21 cellular contexts compared by ENCODE assay signal in genomic region chr16:76268824-76269223, GRCh38.
A peak's percentile ranks its signal among the peaks of the same experiment; 100 is the strongest.
DNase-seq lines count a peak whose midpoint lies in the region; ATAC-seq and TF ChIP-seq lines count a peak whose summit lies in the region.
"Had no signal": no experiment of that assay in that cellular context is flagged by ENCODE, and none has a peak within 500 bp of the region (broad histone marks: within the 10 kb centered on the region; RNA-seq: fewer than 3 reads in every experiment).

No MANE protein-coding gene starts in this region.

- H2AFZ ChIP-seq in KMS-11 (ENCODE audit: low read depth), result no peak overlapping the region

- H3K4me2 ChIP-seq in KMS-11, result peak overlapping the region; percentile 10; the same call in 1 of the 2 replicates
- H3K4me2 ChIP-seq: BLaER1 treated with 17β-estradiol and CSF1 and Interleukin-3, amounts not matched to agents 10 nM and 100 nM had no signal

- TF ChIP-seq CTCF in KMS-11 (conservative IDR thresholded peaks at IDR 0.05; ENCODE audit: low read depth, low read length), result no peak

- no peaks in the 10 kb centered on the region for H3K27me3 ChIP-seq in KMS-11 (ENCODE audit: insufficient read depth, low read depth)
- H3K27me3 ChIP-seq: BLaER1 treated with 17β-estradiol and CSF1 and Interleukin-3, amounts not matched to agents 10 nM and 100 nM; SJCRH30 had no signal

- peak; percentile 30 for DNase-seq in astrocyte of the hippocampus (ENCODE audit: low read depth, low spot score)
- DNase-seq in fibroblast of peridontal ligament (ENCODE audit: extremely low read depth), result peak; percentile 43
- DNase-seq in activated CD4-positive, CD25-positive, alpha-beta regulatory T cell treated with anti-CD3 and anti-CD28 coated beads, Interleukin-2, amount 50 U/mL, for 72 hours, result no peak
- DNase-seq in RKO (ENCODE audit: low spot score), result no peak
- DNase-seq in activated CD4-positive, alpha-beta T cell treated with anti-CD3 and anti-CD28 coated beads, Interleukin-2, amount 50 U/mL, for 48 hours, result no peak
- DNase-seq: AML-193; CD4-positive, alpha-beta T cell; HCEC 1CT; NCI-H2029; NCI-H446; NCI-H524 treated with DMSO at 0.1 percent for 48 hours; NCI-H774; NK-92 treated with Interleukin-12 subunit alpha and Interleukin-12 subunit beta, amount 100 ng/mL, for 24 hours; PC-3; SJCRH30 had no signal

- no peak overlapping the region for H3K4me3 ChIP-seq in KMS-11 (IDR thresholded peaks at IDR 0.05; ENCODE audit: insufficient read depth, low read depth, low read length)
- H3K4me3 ChIP-seq: BLaER1 treated with 17β-estradiol and CSF1 and Interleukin-3, amounts not matched to agents 10 nM and 100 nM; SJCRH30 had no signal

- ATAC-seq in GM18520 (IDR thresholded peaks at IDR 0.05; ENCODE audit: unreplicated experiment), result peak; percentile 43
- ATAC-seq: PC-3, Right ventricle myocardium inferior, SK-N-SH treated with all-trans-retinoic acid at 6 μM for 48 hours had no signal

- H3K9ac ChIP-seq in KMS-11, result no peak overlapping the region
- H3K9ac ChIP-seq: BLaER1 treated with 17β-estradiol and CSF1 and Interleukin-3, amounts not matched to agents 10 nM and 100 nM had no signal

- H3K4me1 ChIP-seq in KMS-11 (ENCODE audit: low read depth, poor library complexity, severe bottlenecking), result peaks cover 8% of the 10 kb centered on the region
- H3K4me1 ChIP-seq: BLaER1 treated with 17β-estradiol and CSF1 and Interleukin-3, amounts not matched to agents 10 nM and 100 nM; SJCRH30 had no signal

- no peaks in the 10 kb centered on the region for H4K20me1 ChIP-seq in KMS-11 (ENCODE audit: insufficient read depth)
- H4K20me1 ChIP-seq: BLaER1 treated with 17β-estradiol and CSF1 and Interleukin-3, amounts not matched to agents 10 nM and 100 nM had no signal

- no peaks in the 10 kb centered on the region for H3K36me3 ChIP-seq in KMS-11 (ENCODE audit: insufficient read depth)
- H3K36me3 ChIP-seq: BLaER1 treated with 17β-estradiol and CSF1 and Interleukin-3, amounts not matched to agents 10 nM and 100 nM; SJCRH30 had no signal

- H3K79me2 ChIP-seq in KMS-11 (ENCODE audit: insufficient read depth, low read depth), result no peaks in the 10 kb centered on the region

- H3K27ac ChIP-seq in KMS-11, result no peak overlapping the region
- H3K27ac ChIP-seq: BLaER1 treated with 17β-estradiol and CSF1 and Interleukin-3, amounts not matched to agents 10 nM and 100 nM; HL-60; SJCRH30 had no signal

Comparison
In these comparisons a context has a peak if more than half of its experiments do, and no peak if none do; other contexts are left out.
1. DNase-seq: peak in astrocyte of the hippocampus (single experiment) and fibroblast of peridontal ligament (single experiment); none in activated CD4-positive, CD25-positive, alpha-beta regulatory T cell treated with anti-CD3 and anti-CD28 coated beads, Interleukin-2, amount 50 U/mL, for 72 hours (single experiment), RKO (single experiment) and activated CD4-positive, alpha-beta T cell treated with anti-CD3 and anti-CD28 coated beads, Interleukin-2, amount 50 U/mL, for 48 hours (0 of 2).